ENCODE assay signal across 8 cellular contexts in genomic region chr16:67158637-67159600, GRCh38. TPM values are rescaled to one million over a fixed set of nuclear protein-coding genes. Genes with fewer than 3 reads are reported as not detected.
DNase-seq lines count a peak whose midpoint lies in the region; ATAC-seq, FAIRE-seq and TF ChIP-seq lines count a peak whose summit lies in the region.

No MANE protein-coding gene starts in this region.

- H3K27me3 ChIP-seq in brain microvascular endothelial cell (replicated peaks): peaks cover 20% of the 10 kb centered on the region
- no peaks in the 10 kb centered on the region for H3K27me3 ChIP-seq in right lobe of liver

- H3K27ac ChIP-seq in A549: peak overlapping the region; percentile 86 to 90
- H3K27ac ChIP-seq in brain microvascular endothelial cell: no peak overlapping the region
- peak overlapping the region; percentile 13 to 67 (median 62) for H3K27ac ChIP-seq in right lobe of liver

- peak overlapping the region; percentile 99 for H3K27ac Mint-ChIP-seq in T-helper 1 cell treated with Interleukin-12 subunit alpha and Interleukin-12 subunit beta and Interleukin-4 antibody, amounts not matched to agents 30 μg/mL and 1 μg/mL, for 36 hours

- CTCF ChIA-PET in A549 (lab: Yijun Ruan, JAX): interaction anchor here (0.6 to 20.5 kb wide), 17 partner anchors 3 to 211 kb away, joined by 3 to 314 read pairs (median 4); partner anchors contain the start of genes B3GNT9, FBXL8, HSF4 and NOL3

- H3K4me3 ChIP-seq in A549 (peak overlapping the region; percentile 94), brain microvascular endothelial cell (ENCODE audit: low read depth, low read length) (peak overlapping the region; percentile 80), right lobe of liver (peak overlapping the region; percentile 81 to 94 (median 85))

- H3K9me3 ChIP-seq in A549: no peaks in the 10 kb centered on the region
- H3K9me3 ChIP-seq in right lobe of liver: no peaks in the 10 kb centered on the region

- intact Hi-C loops in right lobe of liver (cut with DNase I): loop anchor here (5.0 to 10.0 kb wide), 4 partner anchors 54 to 187 kb away; partner anchors contain the start of gene PHAF1 (in 1 of the 2)

- in situ Hi-C loops in brain microvascular endothelial cell (cut with HindIII; ENCODE audit: low pct_ligation_motif_present, low sequenced_read_pairs): no loop called here

- H3K4me1 Mint-ChIP-seq in T-helper 1 cell treated with Interleukin-12 subunit alpha and Interleukin-12 subunit beta and Interleukin-4 antibody, amounts not matched to agents 30 μg/mL and 1 μg/mL, for 36 hours (ENCODE audit: low read depth): peaks cover 48% of the 10 kb centered on the region

- TF ChIP-seq POLR2A in A549 (IDR thresholded peaks at IDR 0.05; ENCODE audit: low read length) (no peak), right lobe of liver (IDR thresholded peaks at IDR 0.05) (no peak), H54 (IDR thresholded peaks at IDR 0.05; ENCODE audit: low read depth, low read length) (no peak)

- 17% methylated on average over 20 of the region's 34 CpGs for WGBS in A549 (ENCODE audit: missing lambda C conversion rate)
- 15% methylated on average over 6 of the region's 34 CpGs for WGBS in right lobe of liver (ENCODE audit: insufficient coverage, low coverage, low lambda C conversion rate, missing lambda C conversion rate)

- peaks cover 33% of the 10 kb centered on the region for H3K36me3 Mint-ChIP-seq in T-helper 1 cell treated with Interleukin-12 subunit alpha and Interleukin-12 subunit beta and Interleukin-4 antibody, amounts not matched to agents 30 μg/mL and 1 μg/mL, for 36 hours (ENCODE audit: low read depth)

- H3K36me3 ChIP-seq in brain microvascular endothelial cell (replicated peaks) (no peaks in the 10 kb centered on the region), right lobe of liver (no peaks in the 10 kb centered on the region)

- peak overlapping the region; percentile 88 for H3K4me2 ChIP-seq in A549

- POLR2A ChIA-PET in A549 (lab: Yijun Ruan, JAX): interaction anchor here (0.6 to 3.0 kb wide), 3 partner anchors 11 to 563 kb away, joined by 5 to 46 read pairs (median 6); partner anchors contain the start of gene NOL3

- no peaks in the 10 kb centered on the region for H3K27me3 Mint-ChIP-seq in T-helper 1 cell treated with Interleukin-12 subunit alpha and Interleukin-12 subunit beta and Interleukin-4 antibody, amounts not matched to agents 30 μg/mL and 1 μg/mL, for 36 hours (ENCODE audit: low read depth)

- TF ChIP-seq EP300 in A549 (IDR thresholded peaks at IDR 0.05): no peak

- peak overlapping the region; percentile 91 for H3K4me3 Mint-ChIP-seq in T-helper 1 cell treated with Interleukin-12 subunit alpha and Interleukin-12 subunit beta and Interleukin-4 antibody, amounts not matched to agents 30 μg/mL and 1 μg/mL, for 36 hours

- peak in 1 of 2 experiments; percentile 51; a peak in 3 of 6 replicates for ATAC-seq in A549
- ATAC-seq in GM18909 (IDR thresholded peaks at IDR 0.05; ENCODE audit: poor library complexity, unreplicated experiment): peak; percentile 35
- peak; percentile 31 for ATAC-seq in HG03135 (IDR thresholded peaks at IDR 0.05; ENCODE audit: unreplicated experiment)
- peak in 2 of 4 donors; percentile 18 to 20 for ATAC-seq in right lobe of liver

- FAIRE-seq in A549 (lab: Jason Lieb, UNC) (no peak), H54 (lab: Jason Lieb, UNC) (no peak)

- peak; percentile 52 to 59 for DNase-seq in A549 (ENCODE audit: low read depth in 1 of 2, low spot score in 1 of 2)
- DNase-seq in brain microvascular endothelial cell: no peak
- peak in 1 of 3 donors; percentile 68 for DNase-seq in right lobe of liver
- DNase-seq in stimulated activated CD8-positive, alpha-beta memory T cell treated with anti-CD3 and anti-CD28 coated beads, Interleukin-2, amount 100 ng/mL, for 1 hour (ENCODE audit: low read depth in 2 of 2): peak; percentile 43 to 69
- DNase-seq in H54 (ENCODE audit: insufficient read length, low spot score): no peak

- TF ChIP-seq RAD21 in A549 (conservative IDR thresholded peaks at IDR 0.05 in 1 of 2, IDR thresholded peaks at IDR 0.05 in 1 of 2): no peak

- H3K4me1 ChIP-seq in A549 (peaks cover 21% of the 10 kb centered on the region), right lobe of liver (peaks cover 0 to 34% (median 14%) of the 10 kb centered on the region in 4 donors)

- no peaks in the 10 kb centered on the region for H3K9me3 Mint-ChIP-seq in T-helper 1 cell treated with Interleukin-12 subunit alpha and Interleukin-12 subunit beta and Interleukin-4 antibody, amounts not matched to agents 30 μg/mL and 1 μg/mL, for 36 hours

- TF ChIP-seq CTCF in A549 (IDR thresholded peaks at IDR 0.05) (no peak), brain microvascular endothelial cell (IDR thresholded peaks at IDR 0.05; ENCODE audit: low read depth, low read length, missing control alignments) (no peak), right lobe of liver (IDR thresholded peaks at IDR 0.05) (no peak)

TF ChIP-seq in A549, 52 proteins besides CTCF, POLR2A, EP300 and RAD21:
- no peak for TF ChIP-seq CBX8 (IDR thresholded peaks at IDR 0.05)
- TF ChIP-seq POLR2AphosphoS2 (conservative IDR thresholded peaks at IDR 0.05; ENCODE audit: low read length): no peak
- no peak for TF ChIP-seq SMC3 (IDR thresholded peaks at IDR 0.05)
- TF ChIP-seq PHF8 (IDR thresholded peaks at IDR 0.05; ENCODE audit: borderline replicate concordance, low read depth): no peak
- TF ChIP-seq NR3C1 (IDR thresholded peaks at IDR 0.05): no peak
- no peak for TF ChIP-seq SREBF2 (IDR thresholded peaks at IDR 0.05)
- no peak for TF ChIP-seq MAFK (IDR thresholded peaks at IDR 0.05; ENCODE audit: partially characterized antibody)
- TF ChIP-seq HOXB5 (CRISPR knock-in tag; IDR thresholded peaks at IDR 0.05): no peak
- no peak for TF ChIP-seq HEYL (CRISPR knock-in tag; IDR thresholded peaks at IDR 0.05)

RNA-seq across cellular contexts. Expression of gene TRADD, which starts 0.8 kb away (rescaled TPM):
- 7.8 and 9.1 TPM in 2 replicates for polyA plus RNA-seq in A549 (2011; rRNA removed)
- polyA plus RNA-seq in A549 (2012; cell fraction: cytosol; rRNA removed): 22.9 and 30.0 TPM in 2 replicates
- polyA plus RNA-seq in A549 (2012; cell fraction: nucleus; rRNA removed): 35.6 and 45.2 TPM in 2 replicates
- polyA plus RNA-seq in A549 (2017; fragmentation: RNase III; extraction: RNeasy Plus Mini Kit Qiagen cat#74134 plus additional on column Dnase treatment): 13.2 to 15.2 TPM (median 15.2 TPM) in 3 replicates
- 3.5 and 4.4 TPM in 2 replicates for polyA minus RNA-seq in A549 (2011; rRNA and poly(A)+ RNA removed)
- 10 to 100 TPM in 4 of 6 experiments, 1 to 10 TPM in 2; 9.5 to 16.3 (median 10.6) TPM for total RNA-seq in right lobe of liver

RNA-seq across cellular contexts. Expression of gene FBXL8, which starts 0.8 kb away (rescaled TPM):
- 5.4 and 5.6 TPM in 2 replicates for polyA plus RNA-seq in A549 (2011; rRNA removed)
- polyA plus RNA-seq in A549 (2012; cell fraction: cytosol; rRNA removed): 10.7 and 15.0 TPM in 2 replicates
- 99.8 and 200 TPM in 2 replicates for polyA plus RNA-seq in A549 (2012; cell fraction: nucleus; rRNA removed)
- 12.5 to 14.4 TPM (median 13.1 TPM) in 3 replicates for polyA plus RNA-seq in A549 (2017; fragmentation: RNase III; extraction: RNeasy Plus Mini Kit Qiagen cat#74134 plus additional on column Dnase treatment)
- 2.4 and 2.6 TPM in 2 replicates for polyA minus RNA-seq in A549 (2011; rRNA and poly(A)+ RNA removed)
- 10 to 100 TPM in 4 of 6 experiments, 1 to 10 TPM in 2; 6.1 to 15.0 (median 11.6) TPM for total RNA-seq in right lobe of liver

RNA-seq across cellular contexts. Expression of gene HSF4, which starts 5.6 kb away (rescaled TPM):
- polyA plus RNA-seq in A549 (2011; rRNA removed) (8.3 and 11.7 TPM in 2 replicates), A549 (2017; fragmentation: RNase III; extraction: RNeasy Plus Mini Kit Qiagen cat#74134 plus additional on column Dnase treatment) (15.3 to 22.0 TPM (median 18.9 TPM) in 3 replicates)
- 12.1 and 13.7 TPM in 2 replicates for polyA plus RNA-seq in A549 (2012; cell fraction: cytosol; rRNA removed)
- polyA plus RNA-seq in A549 (2012; cell fraction: nucleus; rRNA removed): 198 and 241 TPM in 2 replicates
- 4.9 and 5.0 TPM in 2 replicates for polyA minus RNA-seq in A549 (2011; rRNA and poly(A)+ RNA removed)
- 10 to 100 TPM; 10.4 to 44.1 (median 30.1) TPM for total RNA-seq in right lobe of liver

RNA-seq across cellular contexts. Expression of gene B3GNT9, which starts 8.1 kb away (rescaled TPM):
- polyA plus RNA-seq in A549 (2011; rRNA removed) (6.8 and 8.5 TPM in 2 replicates), A549 (2017; fragmentation: RNase III; extraction: RNeasy Plus Mini Kit Qiagen cat#74134 plus additional on column Dnase treatment) (6.7 to 9.3 TPM (median 9.0 TPM) in 3 replicates)
- 6.2 and 8.6 TPM in 2 replicates for polyA plus RNA-seq in A549 (2012; cell fraction: cytosol; rRNA removed)
- 9.0 and 10.9 TPM in 2 replicates for polyA plus RNA-seq in A549 (2012; cell fraction: nucleus; rRNA removed)
- 9.8 and 10.8 TPM in 2 replicates for polyA minus RNA-seq in A549 (2011; rRNA and poly(A)+ RNA removed)
- 1 to 10 TPM in 5 of 6 experiments, under 1 TPM in 1; 0.95 to 3.9 (median 1.7) TPM for total RNA-seq in right lobe of liver

RNA-seq across cellular contexts. Expression of gene NOL3, which starts 11.4 kb away (rescaled TPM):
- polyA plus RNA-seq in A549 (2011; rRNA removed) (22.6 and 24.4 TPM in 2 replicates), A549 (2017; fragmentation: RNase III; extraction: RNeasy Plus Mini Kit Qiagen cat#74134 plus additional on column Dnase treatment) (38.5 to 41.3 TPM (median 39.1 TPM) in 3 replicates)
- 36.9 and 41.0 TPM in 2 replicates for polyA plus RNA-seq in A549 (2012; cell fraction: cytosol; rRNA removed)
- 53.4 and 79.4 TPM in 2 replicates for polyA plus RNA-seq in A549 (2012; cell fraction: nucleus; rRNA removed)
- 9.0 and 10.6 TPM in 2 replicates for polyA minus RNA-seq in A549 (2011; rRNA and poly(A)+ RNA removed)
- 10 to 100 TPM; 21.5 to 44.3 (median 28.1) TPM for total RNA-seq in right lobe of liver

Comparison
In these comparisons a context has a peak if more than half of its experiments do, and no peak if none do; other contexts are left out.
1. DNase-seq: peak in A549 (2 of 2) and stimulated activated CD8-positive, alpha-beta memory T cell treated with anti-CD3 and anti-CD28 coated beads, Interleukin-2, amount 100 ng/mL, for 1 hour (2 of 2); none in brain microvascular endothelial cell (single experiment) and H54 (single experiment).
2. Peak in every context shown above with its lines, with median percentiles within 50 percentile points of each other: H3K4me3 ChIP-seq.